ENCODE assay signal across 8 cellular contexts in the genomic region with DNA sequence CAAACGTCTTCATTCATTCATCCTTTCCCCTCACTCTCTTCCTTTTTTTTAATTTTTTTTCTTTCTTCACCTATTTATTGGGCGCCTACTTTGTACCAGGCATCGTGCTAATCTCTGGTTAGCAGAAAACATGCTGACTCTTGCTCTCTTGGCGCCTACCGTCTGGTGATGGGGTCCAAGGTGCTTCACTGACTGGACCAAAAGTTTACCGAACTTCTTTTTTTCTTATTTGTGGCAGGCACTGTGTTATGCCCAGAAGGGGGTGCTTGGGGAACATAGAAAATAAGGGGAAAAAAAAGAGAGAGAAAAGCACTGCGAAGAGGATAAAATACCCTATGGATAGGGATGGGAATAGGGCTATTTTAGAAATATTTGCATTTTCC. TPM values are rescaled to one million over a fixed set of nuclear protein-coding genes. Genes with fewer than 3 reads are reported as not detected.
DNase-seq lines count a peak whose midpoint lies in the region; ATAC-seq and TF ChIP-seq lines count a peak whose summit lies in the region.

No MANE protein-coding gene starts in this region.

- ATAC-seq in GM21381 (IDR thresholded peaks at IDR 0.05; ENCODE audit: unreplicated experiment) (no peak), GM18517 (IDR thresholded peaks at IDR 0.05; ENCODE audit: unreplicated experiment) (no peak)

- H3K27me3 Mint-ChIP-seq in activated CD4-positive, alpha-beta memory T cell treated with anti-CD3 and anti-CD28 coated beads for 36 hours: no peaks in the 10 kb centered on the region

- POLR2A ChIA-PET in HEK293T (lab: Yijun Ruan, JAX): no interaction called here
- POLR2A ChIA-PET in activated CD4-positive, alpha-beta memory T cell treated with anti-CD3 and anti-CD28 coated beads for 36 hours (lab: Charles Lee): interaction anchor here (0.9 kb wide), 1 partner anchor 12 kb away, joined by 3 read pairs; no protein-coding TSS in a partner anchor

- H3K4me3 Mint-ChIP-seq in activated CD4-positive, alpha-beta memory T cell treated with anti-CD3 and anti-CD28 coated beads for 36 hours: peak overlapping the region; percentile 92

- H3K9me3 ChIP-seq in iPS-18a (ENCODE audit: control insufficient read depth, low read depth, low read length): no peaks in the 10 kb centered on the region
- no peaks in the 10 kb centered on the region for H3K9me3 ChIP-seq in subcutaneous abdominal adipose tissue (ENCODE audit: control insufficient read depth in 5 of 5, low read length in 5 of 5)

- H3K36me3 Mint-ChIP-seq in activated CD4-positive, alpha-beta memory T cell treated with anti-CD3 and anti-CD28 coated beads for 36 hours: peaks cover 7% of the 10 kb centered on the region

- no peaks in the 10 kb centered on the region for H3K27me3 ChIP-seq in iPS-18a (ENCODE audit: control insufficient read depth, insufficient read depth, low read length)
- no peaks in the 10 kb centered on the region for H3K27me3 ChIP-seq in subcutaneous abdominal adipose tissue (ENCODE audit: control insufficient read depth in 5 of 5, insufficient read depth in 4 of 5, low read length in 5 of 5)

- CTCF ChIA-PET in HEK293T (lab: Yijun Ruan, JAX): no interaction called here
- CTCF ChIA-PET in activated CD4-positive, alpha-beta memory T cell treated with anti-CD3 and anti-CD28 coated beads for 36 hours (lab: Charles Lee): no interaction called here

- H3K27ac Mint-ChIP-seq in activated CD4-positive, alpha-beta memory T cell treated with anti-CD3 and anti-CD28 coated beads for 36 hours: peak overlapping the region; percentile 87

- H3K9ac ChIP-seq in iPS-18a (ENCODE audit: low read length) (peak overlapping the region; percentile 87), subcutaneous abdominal adipose tissue (ENCODE audit: low read length in 5 of 5) (peak overlapping the region; percentile 63 to 98 (median 93))

- intact Hi-C loops in activated CD4-positive, alpha-beta memory T cell treated with anti-CD3 and anti-CD28 coated beads for 36 hours (cut with micrococcal nuclease): loop anchor here (1.0 to 5.0 kb wide), 6 partner anchors 9 to 965 kb away; a partner anchor contains a TSS

- H3K4me3 ChIP-seq in iPS-18a (ENCODE audit: low read length) (peak overlapping the region; percentile 92), subcutaneous abdominal adipose tissue (ENCODE audit: low read depth in 1 of 5, low read length in 5 of 5) (peak overlapping the region; percentile 88 to 100 (median 96))

- H3K36me3 ChIP-seq in iPS-18a (ENCODE audit: control insufficient read depth, low read depth, low read length) (no peaks in the 10 kb centered on the region), subcutaneous abdominal adipose tissue (ENCODE audit: control insufficient read depth in 5 of 5, insufficient read depth in 5 of 5, low read length in 5 of 5) (peaks cover 0 to 2% (median 0%) of the 10 kb centered on the region in 5 donors)

- H3K27ac ChIP-seq in iPS-18a (ENCODE audit: low read length) (peak overlapping the region; percentile 67), subcutaneous abdominal adipose tissue (ENCODE audit: low read depth, low read length) (peak overlapping the region; percentile 80)

- H3K9me3 Mint-ChIP-seq in activated CD4-positive, alpha-beta memory T cell treated with anti-CD3 and anti-CD28 coated beads for 36 hours: no peaks in the 10 kb centered on the region

- peaks cover 39% of the 10 kb centered on the region for H3K4me1 Mint-ChIP-seq in activated CD4-positive, alpha-beta memory T cell treated with anti-CD3 and anti-CD28 coated beads for 36 hours (ENCODE audit: low read depth)

- H3K4me1 ChIP-seq in iPS-18a (ENCODE audit: control insufficient read depth, low read depth, low read length): no peaks in the 10 kb centered on the region
- peaks cover 2 to 40% (median 25%) of the 10 kb centered on the region in 5 donors for H3K4me1 ChIP-seq in subcutaneous abdominal adipose tissue (ENCODE audit: control insufficient read depth in 5 of 5, insufficient read depth in 5 of 5, low read length in 5 of 5)

- peak; percentile 4 for DNase-seq in Daoy (ENCODE audit: low read depth)
- no peak for DNase-seq in HEK293T (ENCODE audit: extremely low spot score)
- no peak for DNase-seq in activated CD4-positive, alpha-beta memory T cell treated with anti-CD3 and anti-CD28 coated beads for 36 hours
- no peak for DNase-seq in activated gamma-delta T cell treated with Interleukin-2 at 50 U/mL for 16 hours

TF ChIP-seq in HEK293T, 16 proteins besides CTCF, POLR2A, EP300 and RAD21:
- TF ChIP-seq ARNT (IDR thresholded peaks at IDR 0.05) (no peak), HDGF (IDR thresholded peaks at IDR 0.05; ENCODE audit: borderline replicate concordance) (no peak), TARDBP (IDR thresholded peaks at IDR 0.05) (no peak), FOXM1 (IDR thresholded peaks at IDR 0.05; ENCODE audit: borderline replicate concordance) (no peak), NFRKB (IDR thresholded peaks at IDR 0.05) (no peak), L3MBTL2 (conservative IDR thresholded peaks at IDR 0.05) (0 out of 2 replicates have a peak, but pooled peaks have one; percentile 22)

RNA-seq across cellular contexts. Expression of a gene that starts 0.5 kb away (rescaled TPM):
- 91.3 and 97.8 TPM in 2 replicates for total RNA-seq in Daoy (2014; rRNA removed; shearing (Covaris generic))
- 10 to 100 TPM; 63.5 to 64.8 TPM for total RNA-seq in activated CD4-positive, alpha-beta memory T cell treated with anti-CD3 and anti-CD28 coated beads for 36 hours
